Comparison of ENCODE assay signal across 6 cellular contexts in genomic region chr17:42120161-42121065, GRCh38. TPM values are rescaled to one million over a fixed set of nuclear protein-coding genes. Genes with fewer than 3 reads are reported as not detected.
DNase-seq lines count a peak whose midpoint lies in the region; ATAC-seq lines count a peak whose summit lies in the region.

No MANE protein-coding gene starts in this region.

- peak overlapping the region; percentile 45 for H3K27ac ChIP-seq in angular gyrus (ENCODE audit: low read depth, low read length)

- H3K4me3 Mint-ChIP-seq in naive B cell = peak overlapping the region; percentile 67 to 89 (median 76)

- H3K9me3 Mint-ChIP-seq in naive B cell = peaks cover 0 to 2% (median 0%) of the 10 kb centered on the region in 7 donors

- H3K36me3 Mint-ChIP-seq in naive B cell = peaks cover 6 to 26% of the 10 kb centered on the region in 2 donors

- H3K27ac Mint-ChIP-seq in naive B cell = peak overlapping the region in 1 of 6 donors; percentile 77

- no peaks in the 10 kb centered on the region for H3K27me3 Mint-ChIP-seq in naive B cell

- DNase-seq in NCI-H1694 (lab: John Stamatoyannopoulos, UW) (peak; percentile 7), NCI-H1694 treated with DMSO at 0.1 percent for 48 hours (lab: John Stamatoyannopoulos, UW) (no peak), naive B cell (no peak), NCI-H1436 treated with DMSO at 0.1 percent for 48 hours (lab: John Stamatoyannopoulos, UW) (no peak), amniotic stem cell (lab: John Stamatoyannopoulos, UW) (no peak)

- peaks cover 36 to 56% (median 42%) of the 10 kb centered on the region in 3 donors for H3K4me1 Mint-ChIP-seq in naive B cell

- peak; percentile 6 to 9 for ATAC-seq in naive B cell (ENCODE audit: low read depth in 2 of 2)

RNA-seq across cellular contexts. Expression of gene KAT2A, which starts 0.8 kb away (rescaled TPM):
- polyA plus RNA-seq in naive B cell (ENCODE audit: low read depth in 6 of 6) = 10 to 100 TPM in 4 of 6 donors, 1 to 10 TPM in 2; 5.0 to 13.5 (median 10.1) TPM

RNA-seq across cellular contexts. Expression of gene HSPB9, which starts 2.2 kb away (rescaled TPM):
- under 1 TPM in 4 of 6 donors, not detected in 2; 0.17 to 0.37 (median 0.25) TPM for polyA plus RNA-seq in naive B cell (ENCODE audit: low read depth in 6 of 6)

RNA-seq across cellular contexts. Expression of gene DHX58, which starts 7.9 kb away (rescaled TPM):
- polyA plus RNA-seq in naive B cell (ENCODE audit: low read depth in 6 of 6) = 10 to 100 TPM in 5 of 6 donors, 1 to 10 TPM in 1; 9.4 to 22.3 (median 13.4) TPM

RNA-seq across cellular contexts. Expression of gene ZNF385C, which starts 22.1 kb away (rescaled TPM):
- under 1 TPM in 1 of 6 donors, not detected in 5; 0.21 TPM for polyA plus RNA-seq in naive B cell (ENCODE audit: low read depth in 6 of 6)

RNA-seq across cellular contexts. Expression of gene RAB5C, which starts 34.4 kb away (rescaled TPM):
- polyA plus RNA-seq in naive B cell (ENCODE audit: low read depth in 6 of 6) = 100 to 1,000 TPM in 3 of 6 donors, 10 to 100 TPM in 3; 72.4 to 137 (median 94.4) TPM
